In genomic region chr1:14113841-14114567, GRCh38 we compare ENCODE assay signal across 8 cellular contexts.
DNase-seq lines count a peak whose midpoint lies in the region; ATAC-seq, FAIRE-seq and TF ChIP-seq lines count a peak whose summit lies in the region.

No MANE protein-coding gene starts in this region.

- H3K9me3 Mint-ChIP-seq in osteocyte (ENCODE audit: unreplicated experiment), result peaks cover 16% of the 10 kb centered on the region

- no peaks in the 10 kb centered on the region for H3K36me3 Mint-ChIP-seq in osteocyte (ENCODE audit: unreplicated experiment)

- peak; percentile 32; the same call in 1 of the 2 replicates for TF ChIP-seq RAD21 in Ishikawa (IDR thresholded peaks at IDR 0.05; ENCODE audit: low read depth)

- no peak for TF ChIP-seq EP300 in Ishikawa (IDR thresholded peaks at IDR 0.05; ENCODE audit: borderline replicate concordance)

- H3K4me3 ChIP-seq in foreskin fibroblast (ENCODE audit: low read depth in 1 of 2, low read length in 2 of 2), result no peak overlapping the region

- H3K4me3 Mint-ChIP-seq in osteocyte (ENCODE audit: unreplicated experiment), result no peak overlapping the region

- peak; percentile 18 for TF ChIP-seq CTCF in foreskin fibroblast (IDR thresholded peaks at IDR 0.05; ENCODE audit: low read depth, low read length)
- TF ChIP-seq CTCF in osteocyte (IDR thresholded peaks at IDR 0.05), result peak; percentile 41

- H3K27me3 Mint-ChIP-seq in osteocyte (ENCODE audit: unreplicated experiment), result no peaks in the 10 kb centered on the region

- peak in 13 of 14 donors; percentile 2 to 75 (median 34) for DNase-seq in C1 segment of cervical spinal cord (lab: John Stamatoyannopoulos, UW)
- peak; percentile 23 for DNase-seq in RCC 7860 (ENCODE audit: low spot score)
- DNase-seq in foreskin fibroblast, result peak in 1 of 2 donors; percentile 63
- DNase-seq in osteocyte (ENCODE audit: extremely low spot score, unreplicated experiment), result no peak
- DNase-seq in NCI-H2171 (lab: John Stamatoyannopoulos, UW), result no peak

- FAIRE-seq in RCC 7860 (lab: Jason Lieb, UNC), result no peak

- ATAC-seq in HG02981 (IDR thresholded peaks at IDR 0.05; ENCODE audit: unreplicated experiment) (no peak), GM18858 (IDR thresholded peaks at IDR 0.05; ENCODE audit: unreplicated experiment) (no peak)

- H3K4me1 Mint-ChIP-seq in osteocyte (ENCODE audit: unreplicated experiment), result no peaks in the 10 kb centered on the region

- no peak overlapping the region for H3K27ac Mint-ChIP-seq in osteocyte (ENCODE audit: unreplicated experiment)

TF ChIP-seq in Ishikawa, 13 proteins besides CTCF, POLR2A, EP300 and RAD21:
- TF ChIP-seq TAF1 (IDR thresholded peaks at IDR 0.05; ENCODE audit: low read depth) (no peak), TEAD4 (IDR thresholded peaks at IDR 0.05) (no peak), REST (IDR thresholded peaks at IDR 0.05; ENCODE audit: low read depth) (no peak), YY1 (IDR thresholded peaks at IDR 0.05; ENCODE audit: low read depth) (no peak), CEBPB (IDR thresholded peaks at IDR 0.05) (no peak), EGR1 (IDR thresholded peaks at IDR 0.05) (no peak), USF1 (IDR thresholded peaks at IDR 0.05) (no peak), ZBTB7A (IDR thresholded peaks at IDR 0.05; ENCODE audit: low read depth) (no peak), TCF12 (IDR thresholded peaks at IDR 0.05; ENCODE audit: low read depth) (no peak), FOXM1 (IDR thresholded peaks at IDR 0.05; ENCODE audit: borderline replicate concordance, low read depth) (no peak), CREB1 (IDR thresholded peaks at IDR 0.05; ENCODE audit: low read depth) (no peak)

Comparison
In these comparisons a context has a peak if more than half of its experiments do, and no peak if none do; other contexts are left out.
1. DNase-seq: peak in C1 segment of cervical spinal cord (13 of 14) and RCC 7860 (single experiment); none in osteocyte (single experiment) and NCI-H2171 (single experiment).